Comparison of ENCODE assay signal across 13 cellular contexts in genomic region chr1:180966744-180967536, GRCh38.
"Had no signal": no experiment of that assay in that cellular context is flagged by ENCODE, and none has a peak within 500 bp of the region (broad histone marks: within the 10 kb centered on the region; RNA-seq: fewer than 3 reads in every experiment).

No MANE protein-coding gene starts in this region.

- H3K27ac Mint-ChIP-seq: T-helper 2 cell treated with Interferon-gamma antibody and Interleukin-4, amounts not matched to agents 5 μg/mL and 100 μg/mL, for 36 hours had no signal

- H3K4me3 Mint-ChIP-seq: natural killer cell; T-helper 2 cell treated with Interferon-gamma antibody and Interleukin-4, amounts not matched to agents 5 μg/mL and 100 μg/mL, for 36 hours had no signal

- ATAC-seq: natural killer cell, right lobe of liver had no signal

- DNase-seq: activated CD4-positive, alpha-beta T cell treated with anti-CD3 and anti-CD28 coated beads, Interleukin-2, amount 50 U/mL, for 4 hours; activated naive CD4-positive, alpha-beta T cell treated with Interleukin-2 at 50 U/mL for 16 hours; activated T-cell treated with anti-CD3 and anti-CD28 coated beads for 4 hours; adrenal gland; foreskin fibroblast; kidney glomerular epithelial cell; mesenchymal stem cell; natural killer cell; occipital lobe; right lobe of liver; stimulated activated CD4-positive, alpha-beta T cell treated with anti-CD3 and anti-CD28 coated beads, Interleukin-4, amount 100 ng/mL, for 4 hours; SW 1271 had no signal

- H3K9me3 Mint-ChIP-seq: natural killer cell; T-helper 2 cell treated with Interferon-gamma antibody and Interleukin-4, amounts not matched to agents 5 μg/mL and 100 μg/mL, for 36 hours had no signal

- H3K9me3 ChIP-seq: adrenal gland, right lobe of liver had no signal
